29 cellular contexts compared by ENCODE assay signal in genomic region chr5:122901346-122901745, GRCh38.
"Had no signal": no experiment of that assay in that cellular context is flagged by ENCODE, and none has a peak within 500 bp of the region (broad histone marks: within the 10 kb centered on the region; RNA-seq: fewer than 3 reads in every experiment).

No MANE protein-coding gene starts in this region.

- H3K4me1 ChIP-seq: neural progenitor cell, parathyroid adenoma, psoas muscle, suprapubic skin, testis, transverse colon, vagina had no signal

- H3K27ac Mint-ChIP-seq: naive thymus-derived CD4-positive, alpha-beta T cell; natural killer cell; nephron; neural progenitor cell; progenitor cell of endocrine pancreas; stimulated activated memory B cell treated with anti-CD40 and anti-IgM and Interleukin-4, amounts not matched to agents 10 μg/mL and 1 μg/mL and 100 μg/mL, for 72 hours had no signal

- H3K36me3 Mint-ChIP-seq: naive thymus-derived CD4-positive, alpha-beta T cell; natural killer cell; neural progenitor cell; stimulated activated memory B cell treated with anti-CD40 and anti-IgM and Interleukin-4, amounts not matched to agents 10 μg/mL and 1 μg/mL and 100 μg/mL, for 72 hours had no signal

- H3K27me3 ChIP-seq: neural progenitor cell, ovary, suprapubic skin, testis, tibial artery, transverse colon, upper lobe of left lung, vagina had no signal

- ATAC-seq: psoas muscle; right cardiac atrium; sciatic nerve; stimulated activated naive CD8-positive, alpha-beta T cell treated with anti-CD3 and anti-CD28 coated beads, Interleukin-15, Interleukin-2, amounts not matched to agents 100 U/mL and 50 U/mL, for 24 hours had no signal

- H3K4me3 ChIP-seq: neural progenitor cell, ovary, psoas muscle, skin epidermis, suprapubic skin, testis, tibial artery, transverse colon, upper lobe of left lung, vagina had no signal

- H3K4me2 ChIP-seq: neural progenitor cell had no signal

- FAIRE-seq: urothelium cell line had no signal

- H3K4me3 Mint-ChIP-seq: naive thymus-derived CD4-positive, alpha-beta T cell; nephron; neural progenitor cell; stimulated activated memory B cell treated with anti-CD40 and anti-IgM and Interleukin-4, amounts not matched to agents 10 μg/mL and 1 μg/mL and 100 μg/mL, for 72 hours; stimulated activated naive CD8-positive, alpha-beta T cell treated with anti-CD3 and anti-CD28 coated beads, Interleukin-15, amount 100 ng/mL, for 72 hours had no signal

- H3K9ac ChIP-seq: neural progenitor cell, parathyroid adenoma had no signal

- H3K36me3 ChIP-seq: neural progenitor cell, ovary, suprapubic skin, tibial artery, transverse colon, upper lobe of left lung, vagina had no signal

- H3K27ac ChIP-seq: neural progenitor cell, ovary, parathyroid adenoma, psoas muscle, skin epidermis, suprapubic skin, testis, tibial artery, transverse colon, upper lobe of left lung, vagina had no signal

- DNase-seq: naive thymus-derived CD4-positive, alpha-beta T cell; natural killer cell; occipital lobe; ovary; posterior cingulate gyrus; psoas muscle; right cardiac atrium; stimulated activated CD4-positive, alpha-beta T cell treated with anti-CD3 and anti-CD28 coated beads, Interleukin-15, amount 100 ng/mL, for 24 hours; stimulated activated CD4-positive, alpha-beta T cell treated with anti-CD3 and anti-CD28 coated beads, Interleukin-2, amount 100 ng/mL, for 24 hours; stimulated activated CD4-positive, alpha-beta T cell treated with anti-CD3 and anti-CD28 coated beads, Interleukin-2, amount 100 ng/mL, for 48 hours; stimulated activated CD4-positive, alpha-beta T cell treated with anti-CD3 and anti-CD28 coated beads, Interleukin-4, amount 100 ng/mL, for 24 hours; stimulated activated naive CD4-positive, alpha-beta T cell; stimulated activated naive CD8-positive, alpha-beta T cell treated with anti-CD3 and anti-CD28 coated beads, Interleukin-15, amount 100 ng/mL, for 72 hours; stimulated activated naive CD8-positive, alpha-beta T cell treated with anti-CD3 and anti-CD28 coated beads, Interleukin-15, Interleukin-2, amounts not matched to agents 100 U/mL and 50 U/mL, for 24 hours; substantia nigra; testis; tibial artery; transverse colon; upper lobe of left lung had no signal

- H3K9me3 ChIP-seq: ovary, psoas muscle, suprapubic skin, testis, tibial artery, transverse colon, upper lobe of left lung, vagina had no signal

- H3K9me3 Mint-ChIP-seq: naive thymus-derived CD4-positive, alpha-beta T cell; natural killer cell; nephron; neural progenitor cell; stimulated activated memory B cell treated with anti-CD40 and anti-IgM and Interleukin-4, amounts not matched to agents 10 μg/mL and 1 μg/mL and 100 μg/mL, for 72 hours; stimulated activated naive CD8-positive, alpha-beta T cell treated with anti-CD3 and anti-CD28 coated beads, Interleukin-15, amount 100 ng/mL, for 72 hours had no signal

- H2AFZ ChIP-seq: neural progenitor cell, parathyroid adenoma had no signal
